In the genomic region with DNA sequence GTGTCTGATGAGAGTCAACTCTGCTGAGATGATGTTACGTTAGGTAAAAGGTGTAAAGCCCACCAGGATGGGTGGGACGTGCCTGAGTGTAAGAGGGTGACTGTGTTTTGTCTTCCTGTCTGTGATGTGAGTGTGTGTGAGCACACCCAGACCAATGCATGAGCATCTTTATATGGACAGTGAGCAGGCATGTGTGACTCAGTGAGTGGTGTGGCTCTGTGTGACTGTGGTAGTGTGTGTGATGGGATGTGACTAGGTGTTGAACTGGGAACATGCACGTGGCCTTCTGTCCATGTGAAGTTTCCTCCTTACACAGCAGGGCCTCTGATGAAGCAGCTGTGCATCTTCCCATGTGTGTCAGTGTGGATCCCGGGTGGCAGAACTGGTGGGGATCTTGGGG, we compare ENCODE assay signal across 2 cellular contexts.
TF ChIP-seq lines count a peak whose summit lies in the region.

No MANE protein-coding gene starts in this region.

TF ChIP-seq in HepG2, 621 proteins besides CTCF, POLR2A, EP300 and RAD21:
- TF ChIP-seq HCFC1 (IDR thresholded peaks at IDR 0.05; ENCODE audit: low read depth, low read length) (no peak), ATM (IDR thresholded peaks at IDR 0.05; ENCODE audit: borderline replicate concordance) (no peak), ZNF619 (CRISPR knock-in tag; IDR thresholded peaks at IDR 0.05) (no peak), ZNF562 (CRISPR knock-in tag; IDR thresholded peaks at IDR 0.05; ENCODE audit: borderline replicate concordance) (no peak), ZNF737 (CRISPR knock-in tag; IDR thresholded peaks at IDR 0.05; ENCODE audit: borderline replicate concordance) (no peak)
- TF ChIP-seq, protein P1, sequence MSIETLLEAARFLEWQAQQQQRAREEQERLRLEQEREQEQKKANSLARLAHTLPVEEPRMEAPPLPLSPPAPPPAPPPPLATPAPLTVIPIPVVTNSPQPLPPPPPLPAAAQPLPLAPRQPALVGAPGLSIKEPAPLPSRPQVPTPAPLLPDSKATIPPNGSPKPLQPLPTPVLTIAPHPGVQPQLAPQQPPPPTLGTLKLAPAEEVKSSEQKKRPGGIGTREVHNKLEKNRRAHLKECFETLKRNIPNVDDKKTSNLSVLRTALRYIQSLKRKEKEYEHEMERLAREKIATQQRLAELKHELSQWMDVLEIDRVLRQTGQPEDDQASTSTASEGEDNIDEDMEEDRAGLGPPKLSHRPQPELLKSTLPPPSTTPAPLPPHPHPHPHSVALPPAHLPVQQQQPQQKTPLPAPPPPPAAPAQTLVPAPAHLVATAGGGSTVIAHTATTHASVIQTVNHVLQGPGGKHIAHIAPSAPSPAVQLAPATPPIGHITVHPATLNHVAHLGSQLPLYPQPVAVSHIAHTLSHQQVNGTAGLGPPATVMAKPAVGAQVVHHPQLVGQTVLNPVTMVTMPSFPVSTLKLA (IDR thresholded peaks at IDR 0.05), result 0 out of 2 replicates have a peak, but pooled peaks have one; percentile 4
- TF ChIP-seq, protein P2, sequence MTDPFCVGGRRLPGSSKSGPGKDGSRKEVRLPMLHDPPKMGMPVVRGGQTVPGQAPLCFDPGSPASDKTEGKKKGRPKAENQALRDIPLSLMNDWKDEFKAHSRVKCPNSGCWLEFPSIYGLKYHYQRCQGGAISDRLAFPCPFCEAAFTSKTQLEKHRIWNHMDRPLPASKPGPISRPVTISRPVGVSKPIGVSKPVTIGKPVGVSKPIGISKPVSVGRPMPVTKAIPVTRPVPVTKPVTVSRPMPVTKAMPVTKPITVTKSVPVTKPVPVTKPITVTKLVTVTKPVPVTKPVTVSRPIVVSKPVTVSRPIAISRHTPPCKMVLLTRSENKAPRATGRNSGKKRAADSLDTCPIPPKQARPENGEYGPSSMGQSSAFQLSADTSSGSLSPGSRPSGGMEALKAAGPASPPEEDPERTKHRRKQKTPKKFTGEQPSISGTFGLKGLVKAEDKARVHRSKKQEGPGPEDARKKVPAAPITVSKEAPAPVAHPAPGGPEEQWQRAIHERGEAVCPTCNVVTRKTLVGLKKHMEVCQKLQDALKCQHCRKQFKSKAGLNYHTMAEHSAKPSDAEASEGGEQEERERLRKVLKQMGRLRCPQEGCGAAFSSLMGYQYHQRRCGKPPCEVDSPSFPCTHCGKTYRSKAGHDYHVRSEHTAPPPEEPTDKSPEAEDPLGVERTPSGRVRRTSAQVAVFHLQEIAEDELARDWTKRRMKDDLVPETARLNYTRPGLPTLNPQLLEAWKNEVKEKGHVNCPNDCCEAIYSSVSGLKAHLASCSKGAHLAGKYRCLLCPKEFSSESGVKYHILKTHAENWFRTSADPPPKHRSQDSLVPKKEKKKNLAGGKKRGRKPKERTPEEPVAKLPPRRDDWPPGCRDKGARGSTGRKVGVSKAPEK (CRISPR knock-in tag; IDR thresholded peaks at IDR 0.05; ENCODE audit: borderline replicate concordance), result no peak
TF ChIP-seq in HepG2: peak in this region for 1.

TF ChIP-seq in IMR-90, 13 proteins besides CTCF, POLR2A, EP300 and RAD21:
- TF ChIP-seq SMC3 (IDR thresholded peaks at IDR 0.05; ENCODE audit: low read depth, low read length) (no peak), MAFK (IDR thresholded peaks at IDR 0.05; ENCODE audit: low read depth, low read length) (no peak), MXI1 (IDR thresholded peaks at IDR 0.05; ENCODE audit: borderline replicate concordance, low read depth, low read length) (no peak)
